ENCODE assay signal across 10 cellular contexts in genomic region chr18:62751341-62751821, GRCh38. TPM values are rescaled to one million over a fixed set of nuclear protein-coding genes. Genes with fewer than 3 reads are reported as not detected.
DNase-seq lines count a peak whose midpoint lies in the region; ATAC-seq and TF ChIP-seq lines count a peak whose summit lies in the region.
"Had no signal": no experiment of that assay in that cellular context is flagged by ENCODE, and none has a peak within 500 bp of the region (broad histone marks: within the 10 kb centered on the region; RNA-seq: fewer than 3 reads in every experiment).

No MANE protein-coding gene starts in this region.

- peak overlapping the region; percentile 12 to 57 (median 48); a peak in 19 of 22 replicates for H3K4me2 ChIP-seq in BLaER1 treated with 17β-estradiol and CSF1 and Interleukin-3, amounts not matched to agents 10 nM and 100 nM

- H3K9ac ChIP-seq in BLaER1 treated with 17β-estradiol and CSF1 and Interleukin-3, amounts not matched to agents 10 nM and 100 nM = no peak overlapping the region

- peaks cover 10% of the 10 kb centered on the region for H3K36me3 Mint-ChIP-seq in mesothelial cell of epicardium
- no peaks in the 10 kb centered on the region for H3K36me3 Mint-ChIP-seq in natural killer cell

- peak; percentile 23 for ATAC-seq in esophagus mucosa
- no peak for ATAC-seq in natural killer cell

- intact Hi-C loops in natural killer cell (cut with micrococcal nuclease) = no loop called here

- peaks cover 0 to 45% (median 27%) of the 10 kb centered on the region in 11 experiments; a peak in 17 of 22 replicates for H3K9me3 ChIP-seq in BLaER1 treated with 17β-estradiol and CSF1 and Interleukin-3, amounts not matched to agents 10 nM and 100 nM (replicated peaks in 1 of 11)

- DNase-seq in NCI-H146 treated with DMSO at 0.1 percent for 48 hours (lab: John Stamatoyannopoulos, UW; ENCODE audit: unreplicated experiment) (peak; percentile 59), mesothelial cell of epicardium (ENCODE audit: low spot score in 2 of 2, unreplicated experiment in 2 of 2) (no peak), inferior parietal cortex (ENCODE audit: extremely low spot score) (no peak), natural killer cell (no peak), AML-193 (lab: John Stamatoyannopoulos, UW) (no peak), NCI-H82 treated with DMSO at 0.1 percent for 48 hours (lab: John Stamatoyannopoulos, UW; ENCODE audit: unreplicated experiment) (no peak)
- DNase-seq: naive B cell, NCI-H510A had no signal

- no peak overlapping the region for H3K4me3 ChIP-seq in BLaER1 treated with 17β-estradiol and CSF1 and Interleukin-3, amounts not matched to agents 10 nM and 100 nM

- no peak overlapping the region for H3K4me3 Mint-ChIP-seq in mesothelial cell of epicardium
- no peak overlapping the region for H3K4me3 Mint-ChIP-seq in natural killer cell
- H3K4me3 Mint-ChIP-seq: naive B cell had no signal

- no peaks in the 10 kb centered on the region for H3K27me3 ChIP-seq in BLaER1 treated with 17β-estradiol and CSF1 and Interleukin-3, amounts not matched to agents 10 nM and 100 nM

- TF ChIP-seq CTCF in mesothelial cell of epicardium (IDR thresholded peaks at IDR 0.05; ENCODE audit: unreplicated experiment) = no peak
- TF ChIP-seq CTCF in natural killer cell (IDR thresholded peaks at IDR 0.05) = no peak

- peaks cover 0 to 56% (median 16%) of the 10 kb centered on the region in 11 experiments; a peak in 8 of 22 replicates for H4K20me1 ChIP-seq in BLaER1 treated with 17β-estradiol and CSF1 and Interleukin-3, amounts not matched to agents 10 nM and 100 nM

- H3K4me1 Mint-ChIP-seq in mesothelial cell of epicardium (peaks cover 34% of the 10 kb centered on the region), natural killer cell (peaks cover 0 to 11% of the 10 kb centered on the region in 2 donors)

- no peak overlapping the region for H3K27ac ChIP-seq in BLaER1 treated with 17β-estradiol and CSF1 and Interleukin-3, amounts not matched to agents 10 nM and 100 nM

- H3K27ac Mint-ChIP-seq in mesothelial cell of epicardium = peak overlapping the region; percentile 85
- no peak overlapping the region for H3K27ac Mint-ChIP-seq in natural killer cell

- peaks cover 9% of the 10 kb centered on the region for H3K9me3 Mint-ChIP-seq in mesothelial cell of epicardium
- H3K9me3 Mint-ChIP-seq in natural killer cell = no peaks in the 10 kb centered on the region

- H3K4me1 ChIP-seq in BLaER1 treated with 17β-estradiol and CSF1 and Interleukin-3, amounts not matched to agents 10 nM and 100 nM = peaks cover 9 to 24% (median 15%) of the 10 kb centered on the region in 10 experiments; a peak in 18 of 20 replicates

- H3K27me3 Mint-ChIP-seq in mesothelial cell of epicardium (ENCODE audit: low read depth) (no peaks in the 10 kb centered on the region), natural killer cell (ENCODE audit: low read depth in 2 of 2) (no peaks in the 10 kb centered on the region)
- H3K27me3 Mint-ChIP-seq: naive B cell had no signal

- peaks cover 0 to 59% (median 27%) of the 10 kb centered on the region in 11 experiments; a peak in 14 of 22 replicates for H3K36me3 ChIP-seq in BLaER1 treated with 17β-estradiol and CSF1 and Interleukin-3, amounts not matched to agents 10 nM and 100 nM

RNA-seq across cellular contexts. Expression of gene PHLPP1, which starts 36.0 kb away (rescaled TPM):
- 17.7 TPM for total RNA-seq in esophagus mucosa
- total RNA-seq in mesothelial cell of epicardium = 20.4 to 21.2 TPM (median 21.2 TPM) in 3 replicates
- 10 to 100 TPM; 12.1 to 14.8 (median 12.2) TPM for total RNA-seq in natural killer cell
